ENCODE assay signal across 1 cellular context in the genomic region with DNA sequence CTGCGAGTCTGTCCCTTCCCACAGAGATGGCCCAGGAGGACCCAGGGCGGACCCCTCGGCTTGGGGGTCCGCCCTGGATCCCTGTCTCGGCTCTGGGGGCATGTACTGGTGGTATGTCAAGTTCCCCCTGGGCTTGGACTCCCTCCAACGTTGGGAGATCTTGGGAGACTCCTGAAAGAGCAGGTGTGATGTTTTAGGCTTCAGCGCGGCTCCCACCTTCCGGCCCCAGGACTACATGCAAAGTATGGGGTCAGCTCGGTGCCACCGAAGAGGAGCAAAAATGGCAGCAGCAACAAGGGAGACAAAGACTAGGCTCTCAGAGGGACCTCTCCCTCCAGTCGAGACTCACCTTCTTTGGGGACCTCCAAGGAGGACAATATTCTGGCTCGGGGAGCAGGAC.
TF ChIP-seq lines count a peak whose summit lies in the region.

No MANE protein-coding gene starts in this region.

TF ChIP-seq in IMR-90, 13 proteins besides CTCF, POLR2A, EP300 and RAD21 (continued from another document):
- TF ChIP-seq, protein P1, sequence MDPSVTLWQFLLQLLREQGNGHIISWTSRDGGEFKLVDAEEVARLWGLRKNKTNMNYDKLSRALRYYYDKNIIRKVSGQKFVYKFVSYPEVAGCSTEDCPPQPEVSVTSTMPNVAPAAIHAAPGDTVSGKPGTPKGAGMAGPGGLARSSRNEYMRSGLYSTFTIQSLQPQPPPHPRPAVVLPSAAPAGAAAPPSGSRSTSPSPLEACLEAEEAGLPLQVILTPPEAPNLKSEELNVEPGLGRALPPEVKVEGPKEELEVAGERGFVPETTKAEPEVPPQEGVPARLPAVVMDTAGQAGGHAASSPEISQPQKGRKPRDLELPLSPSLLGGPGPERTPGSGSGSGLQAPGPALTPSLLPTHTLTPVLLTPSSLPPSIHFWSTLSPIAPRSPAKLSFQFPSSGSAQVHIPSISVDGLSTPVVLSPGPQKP (IDR thresholded peaks at IDR 0.05; ENCODE audit: borderline replicate concordance, low read depth, low read length): no peak
- TF ChIP-seq MAZ (IDR thresholded peaks at IDR 0.05; ENCODE audit: borderline replicate concordance, low read depth, low read length) (no peak), MAFK (IDR thresholded peaks at IDR 0.05; ENCODE audit: low read depth, low read length) (no peak), CHD1 (IDR thresholded peaks at IDR 0.05; ENCODE audit: low read depth, low read length) (no peak), FOS (IDR thresholded peaks at IDR 0.05; ENCODE audit: low read depth, low read length) (no peak), NFE2L2 (IDR thresholded peaks at IDR 0.05; ENCODE audit: low read depth, low read length) (no peak), BHLHE40 (IDR thresholded peaks at IDR 0.05; ENCODE audit: low read depth, low read length) (no peak), MXI1 (IDR thresholded peaks at IDR 0.05; ENCODE audit: borderline replicate concordance, low read depth, low read length) (no peak)
- TF ChIP-seq, protein P2, sequence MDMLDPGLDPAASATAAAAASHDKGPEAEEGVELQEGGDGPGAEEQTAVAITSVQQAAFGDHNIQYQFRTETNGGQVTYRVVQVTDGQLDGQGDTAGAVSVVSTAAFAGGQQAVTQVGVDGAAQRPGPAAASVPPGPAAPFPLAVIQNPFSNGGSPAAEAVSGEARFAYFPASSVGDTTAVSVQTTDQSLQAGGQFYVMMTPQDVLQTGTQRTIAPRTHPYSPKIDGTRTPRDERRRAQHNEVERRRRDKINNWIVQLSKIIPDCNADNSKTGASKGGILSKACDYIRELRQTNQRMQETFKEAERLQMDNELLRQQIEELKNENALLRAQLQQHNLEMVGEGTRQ (IDR thresholded peaks at IDR 0.05; ENCODE audit: low read depth, low read length): no peak
